26 cellular contexts compared by ENCODE assay signal in genomic region chr17:65707780-65708179, GRCh38.
"Had no signal": no experiment of that assay in that cellular context is flagged by ENCODE, and none has a peak within 500 bp of the region (broad histone marks: within the 10 kb centered on the region; RNA-seq: fewer than 3 reads in every experiment).

No MANE protein-coding gene starts in this region.

- H3K4me1 ChIP-seq: adrenal gland, ascending aorta had no signal

- H3K4me3 ChIP-seq: adrenal gland, ascending aorta, cardiac muscle cell, K562, Peyer's patch had no signal

- H3K27ac Mint-ChIP-seq: activated CD8-positive, alpha-beta T cell treated with anti-CD3 and anti-CD28 coated beads, Interleukin-2, amount 10 ng/mL, durations not matched to agents 7 days and 5 days; activated naive CD8-positive, alpha-beta T cell treated with anti-CD3 and anti-CD28 coated beads, Interleukin-2, amount 10 ng/mL, durations not matched to agents 7 days and 5 days; T-helper 17 cell; WTC11 had no signal

- H3K36me3 ChIP-seq: adrenal gland, ascending aorta, brain microvascular endothelial cell, cardiac muscle cell, Peyer's patch had no signal

- H3K27me3 ChIP-seq: adrenal gland, ascending aorta, brain microvascular endothelial cell, cardiac muscle cell, Peyer's patch had no signal

- DNase-seq: activated CD4-positive, alpha-beta T cell treated with anti-CD3 and anti-CD28 coated beads for 48 hours; activated CD4-positive, alpha-beta T cell treated with anti-CD3 and anti-CD28 coated beads, Interleukin-2, amount 50 U/mL, for 4 hours; activated CD4-positive, CD25-positive, alpha-beta regulatory T cell treated with anti-CD3 and anti-CD28 coated beads, Interleukin-2, amount 50 U/mL, for 72 hours; activated CD8-positive, alpha-beta memory T cell treated with anti-CD3 and anti-CD28 coated beads, Interleukin-2, amount 50 U/mL, for 48 hours; activated CD8-positive, alpha-beta T cell treated with anti-CD3 and anti-CD28 coated beads, Interleukin-2, amount 10 ng/mL, durations not matched to agents 7 days and 5 days; activated naive CD4-positive, alpha-beta T cell treated with anti-CD3 and anti-CD28 coated beads, Interleukin-2, amount 50 U/mL, for 16 hours; activated naive CD8-positive, alpha-beta T cell treated with anti-CD3 and anti-CD28 coated beads, Interleukin-2, amount 10 ng/mL, durations not matched to agents 7 days and 5 days; activated T-cell treated with anti-CD3 and anti-CD28 coated beads, Interleukin-2, amount 50 U/mL, for 1 hour; adrenal gland; brain microvascular endothelial cell; Karpas-422; MM.1S; NCI-H1105; NCI-H1436; NCI-H1694 treated with DMSO at 0.1 percent for 48 hours; NCI-H2029 treated with DMSO at 0.1 percent for 48 hours; NCI-H510A treated with DMSO at 0.1 percent for 48 hours; NCI-H69; Peyer's patch; SHP77 treated with DMSO at 0.1 percent for 48 hours; T-helper 17 cell; T-helper 9 cell had no signal

- H3K36me3 Mint-ChIP-seq: activated naive CD8-positive, alpha-beta T cell treated with anti-CD3 and anti-CD28 coated beads, Interleukin-2, amount 10 ng/mL, durations not matched to agents 7 days and 5 days; WTC11 had no signal

- H3K9me3 ChIP-seq: adrenal gland, ascending aorta, Peyer's patch had no signal

- ATAC-seq: activated CD8-positive, alpha-beta T cell treated with anti-CD3 and anti-CD28 coated beads, Interleukin-2, amount 10 ng/mL, durations not matched to agents 7 days and 5 days; K562; T-helper 17 cell; WTC11 had no signal

- H3K27ac ChIP-seq: adrenal gland, ascending aorta, brain microvascular endothelial cell, cardiac muscle cell, Peyer's patch had no signal

- H3K9me3 Mint-ChIP-seq: activated naive CD8-positive, alpha-beta T cell treated with anti-CD3 and anti-CD28 coated beads, Interleukin-2, amount 10 ng/mL, durations not matched to agents 7 days and 5 days; WTC11 had no signal

- H3K4me3 Mint-ChIP-seq: activated CD8-positive, alpha-beta T cell treated with anti-CD3 and anti-CD28 coated beads, Interleukin-2, amount 10 ng/mL, durations not matched to agents 7 days and 5 days; activated naive CD8-positive, alpha-beta T cell treated with anti-CD3 and anti-CD28 coated beads, Interleukin-2, amount 10 ng/mL, durations not matched to agents 7 days and 5 days; T-helper 17 cell; WTC11 had no signal
